Comparison of ENCODE assay signal across 8 cellular contexts in genomic region chr12:6201199-6201608, GRCh38. TPM values are rescaled to one million over a fixed set of nuclear protein-coding genes. Genes with fewer than 3 reads are reported as not detected.
DNase-seq lines count a peak whose midpoint lies in the region; ATAC-seq and TF ChIP-seq lines count a peak whose summit lies in the region.

No MANE protein-coding gene starts in this region.

- H3K4me3 ChIP-seq in CD8-positive, alpha-beta T cell (ENCODE audit: low read depth, low read length), result peak overlapping the region; percentile 58
- peak overlapping the region; percentile 69 for H3K4me3 ChIP-seq in colonic mucosa

- peak in 1 of 7 experiments; percentile 52 for DNase-seq in CD8-positive, alpha-beta T cell
- peak; percentile 86 for DNase-seq in NCI-H2029 (lab: John Stamatoyannopoulos, UW)
- DNase-seq in colonic mucosa, result peak; percentile 85
- no peak for DNase-seq in mesothelial cell of epicardium (ENCODE audit: low spot score in 2 of 2, unreplicated experiment in 2 of 2)
- no peak for DNase-seq in AG20443 (ENCODE audit: low spot score)
- DNase-seq in GM10266 (ENCODE audit: extremely low spot score), result no peak
- no peak for DNase-seq in AG08395 (ENCODE audit: low spot score)

- POLR2A ChIA-PET in CD8-positive, alpha-beta T cell (lab: Charles Lee), result interaction anchor here (0.7 to 1.8 kb wide), 5 partner anchors 11 to 127 kb away, joined by 3 to 5 read pairs (median 3); no protein-coding TSS in a partner anchor

- H3K4me3 Mint-ChIP-seq in CD8-positive, alpha-beta T cell, result peak overlapping the region; percentile 77
- peak overlapping the region; percentile 65 for H3K4me3 Mint-ChIP-seq in mesothelial cell of epicardium

- peaks cover 24% of the 10 kb centered on the region for H3K27me3 Mint-ChIP-seq in CD8-positive, alpha-beta T cell (ENCODE audit: low read depth)
- peaks cover 55% of the 10 kb centered on the region for H3K27me3 Mint-ChIP-seq in mesothelial cell of epicardium (ENCODE audit: low read depth)

- no peaks in the 10 kb centered on the region for H3K9me3 ChIP-seq in CD8-positive, alpha-beta T cell (ENCODE audit: low read length)
- H3K9me3 ChIP-seq in colonic mucosa, result no peaks in the 10 kb centered on the region

- H3K27ac Mint-ChIP-seq in CD8-positive, alpha-beta T cell, result no peak overlapping the region
- no peak overlapping the region for H3K27ac Mint-ChIP-seq in mesothelial cell of epicardium

- no peak for TF ChIP-seq CTCF in CD8-positive, alpha-beta T cell (IDR thresholded peaks at IDR 0.05)
- TF ChIP-seq CTCF in colonic mucosa (IDR thresholded peaks at IDR 0.05) (no peak), mesothelial cell of epicardium (IDR thresholded peaks at IDR 0.05; ENCODE audit: unreplicated experiment) (no peak), GM10266 (IDR thresholded peaks at IDR 0.05; ENCODE audit: control insufficient read depth, insufficient read depth, low read depth, missing control alignments) (no peak)

- peak overlapping the region; percentile 99 to 100 for H3K9ac ChIP-seq in colonic mucosa (ENCODE audit: low read depth in 2 of 2, low read length in 2 of 2)

- H3K4me1 Mint-ChIP-seq in CD8-positive, alpha-beta T cell (ENCODE audit: low read depth), result peaks cover 35% of the 10 kb centered on the region
- peaks cover 35% of the 10 kb centered on the region for H3K4me1 Mint-ChIP-seq in mesothelial cell of epicardium

- CTCF ChIA-PET in CD8-positive, alpha-beta T cell (lab: Charles Lee), result interaction anchor here (1.0 to 13.2 kb wide), 10 partner anchors 8 to 213 kb away, joined by 3 to 185 read pairs (median 4); no protein-coding TSS in a partner anchor

- H3K9me3 Mint-ChIP-seq in CD8-positive, alpha-beta T cell, result no peaks in the 10 kb centered on the region
- no peaks in the 10 kb centered on the region for H3K9me3 Mint-ChIP-seq in mesothelial cell of epicardium

- H3K4me1 ChIP-seq in CD8-positive, alpha-beta T cell (ENCODE audit: insufficient read depth, low read length), result peaks cover 22% of the 10 kb centered on the region
- peaks cover 27% of the 10 kb centered on the region for H3K4me1 ChIP-seq in colonic mucosa

- no peaks in the 10 kb centered on the region for H3K27me3 ChIP-seq in CD8-positive, alpha-beta T cell (ENCODE audit: insufficient read depth, low read length)
- no peaks in the 10 kb centered on the region for H3K27me3 ChIP-seq in colonic mucosa

- H3K36me3 Mint-ChIP-seq in CD8-positive, alpha-beta T cell, result no peaks in the 10 kb centered on the region
- no peaks in the 10 kb centered on the region for H3K36me3 Mint-ChIP-seq in mesothelial cell of epicardium

- peak; percentile 35 for ATAC-seq in CD8-positive, alpha-beta T cell
- no peak for ATAC-seq in HG02973 (IDR thresholded peaks at IDR 0.05; ENCODE audit: unreplicated experiment)

- intact Hi-C loops in CD8-positive, alpha-beta T cell (cut with DNase I, micrococcal nuclease), result no loop called here
- intact Hi-C loops in colonic mucosa (cut with DNase I), result loop anchor here (2.0 kb wide), 1 partner anchor 30 kb away; no protein-coding TSS in a partner anchor

- H3K36me3 ChIP-seq in CD8-positive, alpha-beta T cell (ENCODE audit: insufficient read depth, low read length), result no peaks in the 10 kb centered on the region
- H3K36me3 ChIP-seq in colonic mucosa, result no peaks in the 10 kb centered on the region

- H3K27ac ChIP-seq in CD8-positive, alpha-beta T cell (ENCODE audit: low read depth, low read length), result no peak overlapping the region
- peak overlapping the region; percentile 92 for H3K27ac ChIP-seq in colonic mucosa

RNA-seq across cellular contexts. Expression of gene CD9, which starts 1.0 kb away (rescaled TPM):
- 1 to 10 TPM; 1.3 to 1.8 TPM for total RNA-seq in CD8-positive, alpha-beta T cell
- total RNA-seq in colonic mucosa (100 to 1,000 TPM; 589 to 665 TPM), mesothelial cell of epicardium (20.0 to 22.6 TPM (median 22.3 TPM) in 3 replicates)

Comparison
In these comparisons a context has a peak if more than half of its experiments do, and no peak if none do; other contexts are left out.
1. DNase-seq: peak in NCI-H2029 (single experiment) and colonic mucosa (single experiment); none in mesothelial cell of epicardium (0 of 2), AG20443 (single experiment), GM10266 (single experiment) and AG08395 (single experiment).
2. RNA of gene CD9, which starts 1.0 kb away (total RNA-seq): 589 to 665 TPM in colonic mucosa; 20.0 to 22.6 TPM in mesothelial cell of epicardium and 1.3 to 1.8 TPM in CD8-positive, alpha-beta T cell; every median in the first group is over 10 times any median in the second.